Comparison of ENCODE assay signal across 8 cellular contexts in genomic region chr1:111471012-111471411, GRCh38. TPM values are rescaled to one million over a fixed set of nuclear protein-coding genes. Genes with fewer than 3 reads are reported as not detected.
DNase-seq lines count a peak whose midpoint lies in the region; ATAC-seq, FAIRE-seq and TF ChIP-seq lines count a peak whose summit lies in the region.

No MANE protein-coding gene starts in this region.

- TF ChIP-seq CTCF in nephron progenitor cell (IDR thresholded peaks at IDR 0.05) (no peak), brain microvascular endothelial cell (IDR thresholded peaks at IDR 0.05; ENCODE audit: low read depth, low read length, missing control alignments) (no peak)

- H3K27ac Mint-ChIP-seq in activated naive CD4-positive, alpha-beta T cell treated with anti-CD3 and anti-CD28 coated beads, Interleukin-2, amount 50 U/mL, for 72 hours, result no peak overlapping the region
- no peak overlapping the region for H3K27ac Mint-ChIP-seq in nephron progenitor cell

- FAIRE-seq in GM12891 (lab: Jason Lieb, UNC) (peak; percentile 35), small intestine (lab: Jason Lieb, UNC) (no peak)

- no peaks in the 10 kb centered on the region for H3K27me3 Mint-ChIP-seq in nephron progenitor cell (ENCODE audit: low read depth, poor library complexity)

- peak; percentile 58 to 80 for ATAC-seq in activated naive CD4-positive, alpha-beta T cell treated with anti-CD3 and anti-CD28 coated beads, Interleukin-2, amount 50 U/mL, for 72 hours
- ATAC-seq in GM19395 (IDR thresholded peaks at IDR 0.05; ENCODE audit: unreplicated experiment), result no peak

- no peaks in the 10 kb centered on the region for H3K9me3 ChIP-seq in small intestine (ENCODE audit: control insufficient read depth, low read depth)

- WGBS in small intestine, 3 donors, result 47 to 50% (median 48%) methylated on average over 3 of the region's 3 CpGs

- H3K4me3 ChIP-seq in small intestine (ENCODE audit: low read depth in 1 of 2, low read length in 2 of 2) (no peak overlapping the region), brain microvascular endothelial cell (ENCODE audit: low read depth, low read length) (no peak overlapping the region)

- H3K4me3 Mint-ChIP-seq in nephron progenitor cell, result no peak overlapping the region

- peaks cover 3 to 6% of the 10 kb centered on the region in 2 donors for H3K36me3 ChIP-seq in small intestine (ENCODE audit: control insufficient read depth in 2 of 2, insufficient read depth in 2 of 2, low read length in 2 of 2)
- peaks cover 5% of the 10 kb centered on the region for H3K36me3 ChIP-seq in brain microvascular endothelial cell (replicated peaks)

- no peaks in the 10 kb centered on the region for H3K9me3 Mint-ChIP-seq in activated naive CD4-positive, alpha-beta T cell treated with anti-CD3 and anti-CD28 coated beads, Interleukin-2, amount 50 U/mL, for 72 hours
- no peaks in the 10 kb centered on the region for H3K9me3 Mint-ChIP-seq in nephron progenitor cell

- H3K27ac ChIP-seq in small intestine (ENCODE audit: low read depth in 1 of 2, low read length in 1 of 2) (peak overlapping the region in 1 of 2 donors; percentile 66), brain microvascular endothelial cell (no peak overlapping the region)

- peaks cover 0 to 7% of the 10 kb centered on the region in 2 donors for H3K36me3 Mint-ChIP-seq in activated naive CD4-positive, alpha-beta T cell treated with anti-CD3 and anti-CD28 coated beads, Interleukin-2, amount 50 U/mL, for 72 hours
- H3K36me3 Mint-ChIP-seq in nephron progenitor cell (ENCODE audit: low read depth), result peaks cover 6% of the 10 kb centered on the region

- in situ Hi-C loops in brain microvascular endothelial cell (cut with HindIII; ENCODE audit: low pct_ligation_motif_present, low sequenced_read_pairs), result no loop called here

- no peak for TF ChIP-seq POLR2A in GM12891 (IDR thresholded peaks at IDR 0.05; ENCODE audit: low read depth, low read length)

- H3K27me3 ChIP-seq in small intestine (ENCODE audit: control insufficient read depth in 2 of 2, insufficient read depth in 2 of 2, low read length in 2 of 2) (no peaks in the 10 kb centered on the region), brain microvascular endothelial cell (replicated peaks) (no peaks in the 10 kb centered on the region)

- H3K4me1 ChIP-seq in small intestine (ENCODE audit: control insufficient read depth in 2 of 2, insufficient read depth in 1 of 2, low read depth in 1 of 2, low read length in 1 of 2), result no peaks in the 10 kb centered on the region

- DNase-seq in GM12891 (ENCODE audit: insufficient read length, low spot score) (no peak), RPMI8226 (peak; percentile 30), small intestine (peak; percentile 56), NCI-H128 (lab: John Stamatoyannopoulos, UW; ENCODE audit: unreplicated experiment) (no peak), nephron progenitor cell (no peak), brain microvascular endothelial cell (no peak)
- no peak for DNase-seq in activated naive CD4-positive, alpha-beta T cell treated with anti-CD3 and anti-CD28 coated beads, Interleukin-2, amount 50 U/mL, for 72 hours (ENCODE audit: low spot score in 2 of 2)

- peaks cover 9% of the 10 kb centered on the region for H3K4me1 Mint-ChIP-seq in nephron progenitor cell

TF ChIP-seq in GM12891, 5 proteins besides CTCF, POLR2A, EP300 and RAD21:
- TF ChIP-seq SPI1 (IDR thresholded peaks at IDR 0.05; ENCODE audit: low read depth, low read length) (peak; percentile 7; the same call in 1 of the 2 replicates), TAF1 (IDR thresholded peaks at IDR 0.05; ENCODE audit: low read depth, low read length) (no peak)
TF ChIP-seq in GM12891: peak in this region for 1.

RNA-seq across cellular contexts. Expression of gene C1orf162, which starts 2.8 kb away (rescaled TPM):
- 12.1 TPM for polyA plus RNA-seq in GM12891 (2012; ENCODE audit: low read depth, missing spikeins)
- 1 to 10 TPM; 6.4 to 8.9 TPM for total RNA-seq in activated naive CD4-positive, alpha-beta T cell treated with anti-CD3 and anti-CD28 coated beads, Interleukin-2, amount 50 U/mL, for 72 hours
- 10 to 100 TPM; 10.3 to 27.2 (median 14.1) TPM for polyA plus RNA-seq in small intestine

RNA-seq across cellular contexts. Expression of gene ATP5PB, which starts 21.7 kb away (rescaled TPM):
- polyA plus RNA-seq in GM12891 (2012; ENCODE audit: low read depth, missing spikeins), result 444 TPM
- total RNA-seq in activated naive CD4-positive, alpha-beta T cell treated with anti-CD3 and anti-CD28 coated beads, Interleukin-2, amount 50 U/mL, for 72 hours, result 100 to 1,000 TPM; 320 to 332 TPM
- polyA plus RNA-seq in small intestine, result 100 to 1,000 TPM; 502 to 589 (median 515) TPM

RNA-seq across cellular contexts. Expression of gene WDR77, which starts 22.0 kb away (rescaled TPM):
- 42.0 TPM for polyA plus RNA-seq in GM12891 (2012; ENCODE audit: low read depth, missing spikeins)
- total RNA-seq in activated naive CD4-positive, alpha-beta T cell treated with anti-CD3 and anti-CD28 coated beads, Interleukin-2, amount 50 U/mL, for 72 hours, result 10 to 100 TPM; 33.9 to 39.2 TPM
- polyA plus RNA-seq in small intestine, result 10 to 100 TPM; 11.0 to 29.3 (median 14.1) TPM

RNA-seq across cellular contexts. Expression of gene ADORA3, which starts 32.4 kb away (rescaled TPM):
- polyA plus RNA-seq in GM12891 (2012; ENCODE audit: low read depth, missing spikeins), result 0.35 TPM
- under 1 TPM in 1 of 2 donors, not detected in 1; 0.11 TPM for total RNA-seq in activated naive CD4-positive, alpha-beta T cell treated with anti-CD3 and anti-CD28 coated beads, Interleukin-2, amount 50 U/mL, for 72 hours
- polyA plus RNA-seq in small intestine, result 1 to 10 TPM; 2.5 to 4.6 (median 4.4) TPM

RNA-seq across cellular contexts. Expression of gene TMIGD3, which starts 32.4 kb away (rescaled TPM):
- polyA plus RNA-seq in GM12891 (2012; ENCODE audit: low read depth, missing spikeins), result 0.09 TPM
- total RNA-seq in activated naive CD4-positive, alpha-beta T cell treated with anti-CD3 and anti-CD28 coated beads, Interleukin-2, amount 50 U/mL, for 72 hours, result not detected
- 1 to 10 TPM; 2.0 to 6.2 (median 2.7) TPM for polyA plus RNA-seq in small intestine

Comparison
In these comparisons a context has a peak if more than half of its experiments do, and no peak if none do; other contexts are left out.
1. DNase-seq: peak in RPMI8226 (single experiment) and small intestine (single experiment); none in GM12891 (single experiment), activated naive CD4-positive, alpha-beta T cell treated with anti-CD3 and anti-CD28 coated beads, Interleukin-2, amount 50 U/mL, for 72 hours (0 of 2), NCI-H128 (single experiment), nephron progenitor cell (single experiment) and brain microvascular endothelial cell (single experiment).